4 cellular contexts compared by ENCODE assay signal in the genomic region with DNA sequence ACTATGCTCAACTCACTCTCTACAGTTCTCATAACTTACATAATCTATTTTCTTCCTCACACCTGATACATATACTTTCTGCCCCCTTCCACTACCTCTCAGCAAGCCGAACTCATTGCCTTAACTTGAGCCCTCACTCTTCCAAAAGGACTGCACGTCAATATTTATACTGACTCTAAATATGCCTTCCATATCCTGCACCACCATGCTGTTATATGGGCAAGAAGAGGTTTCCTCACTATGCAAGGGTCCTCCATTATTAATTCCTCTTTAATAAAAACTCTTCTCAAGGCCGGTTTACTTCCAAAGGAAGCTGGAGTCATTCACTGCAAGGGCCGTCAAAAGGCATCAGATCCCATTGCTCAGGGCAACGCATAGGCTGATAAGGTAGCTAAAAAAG.
DNase-seq lines count a peak whose midpoint lies in the region; ATAC-seq, FAIRE-seq and TF ChIP-seq lines count a peak whose summit lies in the region.
"Not testable (repeated sequence)": the region's sequence is repeated elsewhere in the genome, so short reads cannot be mapped to it uniquely, and the experiment has no call there.

No MANE protein-coding gene starts in this region.

- BruUV-seq in K562 (replicated peaks; lab: Mats Ljungman, UMichigan) = not testable (repeated sequence)

- not testable (repeated sequence) for H3K9me1 ChIP-seq in K562 (ENCODE audit: control insufficient read depth, insufficient read depth, low read length)

- H3K4me2 ChIP-seq in K562 (ENCODE audit: insufficient read depth, low read length); mesendoderm (ENCODE audit: low read length): not testable (repeated sequence)

- H3K27me3 ChIP-seq in K562 (ENCODE audit: control insufficient read depth in 2 of 2, insufficient read depth in 2 of 2, low read length in 2 of 2); mesendoderm (ENCODE audit: insufficient read depth, low read length, poor library complexity): not testable (repeated sequence)

- CTCF ChIA-PET in HEK293 (lab: Yijun Ruan, JAX); K562 (lab: Yijun Ruan, JAX; ENCODE audit: low intra/inter-chr PET ratio): not testable (repeated sequence)

- not testable (repeated sequence) for H3K23ac ChIP-seq in mesendoderm (ENCODE audit: low read length)

- H3K4ac ChIP-seq in mesendoderm (ENCODE audit: low read depth, low read length) = not testable (repeated sequence)

- H2BK5ac ChIP-seq in mesendoderm (ENCODE audit: low read length) = not testable (repeated sequence)

- intact Hi-C loops in K562 (cut with micrococcal nuclease) = not testable (repeated sequence)

- H3K4me1 ChIP-seq in HEK293 (ENCODE audit: control insufficient read depth, insufficient read depth, low read length); K562 (replicated peaks in 1 of 2; ENCODE audit: control insufficient read depth in 2 of 2, insufficient read depth in 2 of 2, low read length in 2 of 2); mesendoderm (ENCODE audit: control insufficient read depth, low read depth, low read length): not testable (repeated sequence)

- ATAC-seq in K562 = not testable (repeated sequence)

- H3K56ac ChIP-seq in mesendoderm (ENCODE audit: low read length) = not testable (repeated sequence)

- not testable (repeated sequence) for H4K5ac ChIP-seq in mesendoderm (ENCODE audit: low read length)

- not testable (repeated sequence) for H3K36me3 ChIP-seq in HEK293 (ENCODE audit: control insufficient read depth in 2 of 2, insufficient read depth in 1 of 2, low read length in 2 of 2); K562 (ENCODE audit: control insufficient read depth, insufficient read depth, low read length); mesendoderm (ENCODE audit: control insufficient read depth, insufficient read depth, low read length)

- not testable (repeated sequence) for TF ChIP-seq EP300 in K562 (IDR thresholded peaks at IDR 0.05; ENCODE audit: low read length)

- not testable (repeated sequence) for H3K27ac ChIP-seq in HEK293 (ENCODE audit: extremely low read depth, low read depth, low read length); K562 (ENCODE audit: extremely low read depth, low read depth, low read length); mesendoderm (ENCODE audit: low read depth, low read length)

- not testable (repeated sequence) for H3K9ac ChIP-seq in K562 (ENCODE audit: insufficient read depth in 1 of 2, low read depth in 2 of 2, low read length in 2 of 2); mesendoderm (ENCODE audit: low read length)

- TF ChIP-seq RAD21 in K562 (CRISPR knock-in tag; conservative IDR thresholded peaks at IDR 0.05 in 1 of 2, IDR thresholded peaks at IDR 0.05 in 1 of 2) = not testable (repeated sequence)

- not testable (repeated sequence) for H2AK5ac ChIP-seq in mesendoderm (ENCODE audit: low read length)

- in situ Hi-C loops in K562 (cut with MboI) = not testable (repeated sequence)

- WGBS in K562 (ENCODE audit: insufficient coverage, low coverage, missing lambda C conversion rate) = 0% methylated on average over 5 of the region's 5 CpGs
- no CpG with 5 or more reads among the region's 5 CpGs for WGBS in mesendoderm (ENCODE audit: extremely low coverage, insufficient coverage, low lambda C conversion rate)

- not testable (repeated sequence) for H4K20me1 ChIP-seq in K562 (replicated peaks; ENCODE audit: control insufficient read depth, insufficient read depth, low read length)

- H3K4me3 ChIP-seq in HEK293 (ENCODE audit: low read depth, low read length); K562; mesendoderm (ENCODE audit: low read length): not testable (repeated sequence)

- H3K79me2 ChIP-seq in K562 (ENCODE audit: control insufficient read depth, insufficient read depth, low read length); mesendoderm (ENCODE audit: control insufficient read depth, insufficient read depth, low read length): not testable (repeated sequence)

- POLR2A ChIA-PET in HEK293 (lab: Yijun Ruan, JAX) = not testable (repeated sequence)
- POLR2A ChIA-PET in K562 (lab: Yijun Ruan, JAX) = interaction anchor here (1.4 kb wide), 1 partner anchor 32 kb away, joined by 5 read pairs; no protein-coding TSS in a partner anchor

- not testable (repeated sequence) for H3K79me1 ChIP-seq in mesendoderm (ENCODE audit: low read length)

- not testable (repeated sequence) for FAIRE-seq in K562 (lab: Jason Lieb, UNC)

- peak overlapping the region; percentile 24 for H2BK120ac ChIP-seq in mesendoderm (ENCODE audit: low read depth, low read length)

- not testable (repeated sequence) for H2BK15ac ChIP-seq in mesendoderm (replicated peaks; ENCODE audit: low read depth)

- not testable (repeated sequence) for H2AFZ ChIP-seq in K562 (ENCODE audit: low read depth, low read length)

- not testable (repeated sequence) for H3K18ac ChIP-seq in mesendoderm (ENCODE audit: low read length)

- DNase-seq in DMS53 (lab: John Stamatoyannopoulos, UW) = peak; percentile 20
- not testable (repeated sequence) for DNase-seq in K562 (ENCODE audit: extremely low read depth in 1 of 4, low spot score in 3 of 4); mesendoderm

- not testable (repeated sequence) for TF ChIP-seq CTCF in HEK293 (tag by site-specific recombination; IDR thresholded peaks at IDR 0.05); K562 (IDR thresholded peaks at IDR 0.05 in 2 of 3, conservative IDR thresholded peaks at IDR 0.05 in 1 of 3; ENCODE audit: insufficient read depth in 2 of 3, low read depth in 1 of 3, low read length in 3 of 3)

- not testable (repeated sequence) for TF ChIP-seq POLR2A in K562 (conservative IDR thresholded peaks at IDR 0.05)

- not testable (repeated sequence) for H4K8ac ChIP-seq in mesendoderm (ENCODE audit: low read depth, low read length)

- not testable (repeated sequence) for H3K9me3 ChIP-seq in HEK293 (ENCODE audit: control insufficient read depth, insufficient read depth, low read depth, low read length); K562 (replicated peaks; ENCODE audit: control insufficient read depth, insufficient read depth, low read depth, low read length)

TF ChIP-seq in HEK293, 187 proteins besides CTCF, POLR2A, EP300 and RAD21:
- TF ChIP-seq ZNF600 (tag by site-specific recombination; IDR thresholded peaks at IDR 0.05) = peak; percentile 76

TF ChIP-seq in K562, 482 proteins besides CTCF, POLR2A, EP300 and RAD21:
- 0 out of 2 replicates have a peak, but pooled peaks have one; percentile 49 for TF ChIP-seq CBX5 (IDR thresholded peaks at IDR 0.05; ENCODE audit: borderline replicate concordance, low read depth)
